In genomic region chr1:105793541-105794146, GRCh38 we compare ENCODE assay signal across 8 cellular contexts.
DNase-seq lines count a peak whose midpoint lies in the region; ATAC-seq, FAIRE-seq and TF ChIP-seq lines count a peak whose summit lies in the region.

No MANE protein-coding gene starts in this region.

- DNase-seq in A172 (ENCODE audit: low spot score) (peak; percentile 6), GM06990 (ENCODE audit: extremely low read depth, insufficient read length) (no peak), NCI-H446 (lab: John Stamatoyannopoulos, UW) (peak; percentile 68 to 81), K562 (ENCODE audit: extremely low read depth in 1 of 4, low spot score in 3 of 4) (peak; percentile 11 to 37 (median 14)), lower lobe of right lung (no peak), GM19238 (ENCODE audit: insufficient read length, low spot score) (no peak)

- no peak for TF ChIP-seq POLR2A in K562 (conservative IDR thresholded peaks at IDR 0.05)

- no peak overlapping the region for H3K9ac ChIP-seq in K562 (ENCODE audit: insufficient read depth in 1 of 2, low read depth in 2 of 2, low read length in 2 of 2)

- TF ChIP-seq RAD21 in K562 (CRISPR knock-in tag; conservative IDR thresholded peaks at IDR 0.05 in 1 of 2, IDR thresholded peaks at IDR 0.05 in 1 of 2) = peak in 1 of 2 experiments; percentile 49; a peak in 3 of 4 replicates

- no peaks in the 10 kb centered on the region for H3K79me2 ChIP-seq in K562 (ENCODE audit: control insufficient read depth, insufficient read depth, low read length)

- intact Hi-C loops in K562 (cut with micrococcal nuclease) = loop anchor here (5.0 kb wide), 1 partner anchor 1011 kb away; no protein-coding TSS in a partner anchor
- intact Hi-C loops in lower lobe of right lung (cut with DNase I) = no loop called here

- no peak overlapping the region for H2AFZ ChIP-seq in K562 (ENCODE audit: low read depth, low read length)

- POLR2A ChIA-PET in K562 (lab: Yijun Ruan, JAX) = no interaction called here

- no peak overlapping the region for H3K4me2 ChIP-seq in K562 (ENCODE audit: insufficient read depth, low read length)

- H3K4me1 ChIP-seq in K562 (replicated peaks in 1 of 2; ENCODE audit: control insufficient read depth in 2 of 2, insufficient read depth in 2 of 2, low read length in 2 of 2) (no peaks in the 10 kb centered on the region), lower lobe of right lung (no peaks in the 10 kb centered on the region)

- H3K27ac ChIP-seq in K562 (ENCODE audit: extremely low read depth, low read depth, low read length) (no peak overlapping the region), lower lobe of right lung (no peak overlapping the region)

- ATAC-seq in HG03108 (IDR thresholded peaks at IDR 0.05; ENCODE audit: unreplicated experiment) (peak; percentile 52), K562 (no peak), lower lobe of right lung (no peak), HG03095 (IDR thresholded peaks at IDR 0.05; ENCODE audit: unreplicated experiment) (no peak)

- H3K36me3 ChIP-seq in GM06990 (ENCODE audit: control insufficient read depth, insufficient read depth, low read length) (no peaks in the 10 kb centered on the region), K562 (ENCODE audit: control insufficient read depth, insufficient read depth, low read length) (no peaks in the 10 kb centered on the region), lower lobe of right lung (no peaks in the 10 kb centered on the region)

- FAIRE-seq in K562 (lab: Jason Lieb, UNC) = no peak

- TF ChIP-seq EP300 in K562 (IDR thresholded peaks at IDR 0.05; ENCODE audit: low read length) = no peak

- in situ Hi-C loops in K562 (cut with MboI) = no loop called here

- peak; percentile 65 for TF ChIP-seq CTCF in GM06990 (IDR thresholded peaks at IDR 0.05; ENCODE audit: insufficient read depth, low read length, poor library complexity, severe bottlenecking)
- TF ChIP-seq CTCF in K562 (IDR thresholded peaks at IDR 0.05 in 2 of 3, conservative IDR thresholded peaks at IDR 0.05 in 1 of 3; ENCODE audit: insufficient read depth in 2 of 3, low read depth in 1 of 3, low read length in 3 of 3) = peak; percentile 10 to 28 (median 25); a peak in 2 of 6 replicates
- peak; percentile 49 for TF ChIP-seq CTCF in lower lobe of right lung (IDR thresholded peaks at IDR 0.05)

- H3K4me3 ChIP-seq in GM06990 (replicated peaks; ENCODE audit: low read depth, low read length) (no peak overlapping the region), K562 (no peak overlapping the region), lower lobe of right lung (no peak overlapping the region)

- 10% methylated on average over 1 of the region's 1 CpG for WGBS in K562 (ENCODE audit: insufficient coverage, low coverage, missing lambda C conversion rate)

- H3K9me3 ChIP-seq in K562 (replicated peaks; ENCODE audit: control insufficient read depth, insufficient read depth, low read depth, low read length) (peaks cover 2% of the 10 kb centered on the region; the same call in 1 of the 2 replicates), lower lobe of right lung (no peaks in the 10 kb centered on the region)

- H3K27me3 ChIP-seq in GM06990 (replicated peaks; ENCODE audit: control insufficient read depth, insufficient read depth, low read length) = no peaks in the 10 kb centered on the region
- H3K27me3 ChIP-seq in K562 (ENCODE audit: control insufficient read depth in 2 of 2, insufficient read depth in 2 of 2, low read length in 2 of 2) = no peaks in the 10 kb centered on the region
- no peaks in the 10 kb centered on the region for H3K27me3 ChIP-seq in lower lobe of right lung (ENCODE audit: low read depth)

- no TSS peak for BruUV-seq in K562 (replicated peaks; lab: Mats Ljungman, UMichigan)

- no peaks in the 10 kb centered on the region for H4K20me1 ChIP-seq in K562 (replicated peaks; ENCODE audit: control insufficient read depth, insufficient read depth, low read length)

- CTCF ChIA-PET in K562 (lab: Yijun Ruan, JAX; ENCODE audit: low intra/inter-chr PET ratio) = no interaction called here

- H3K9me1 ChIP-seq in K562 (ENCODE audit: control insufficient read depth, insufficient read depth, low read length) = no peaks in the 10 kb centered on the region

TF ChIP-seq in K562, 482 proteins besides CTCF, POLR2A, EP300 and RAD21:
- TF ChIP-seq RBM39 (optimal IDR thresholded peaks at IDR 0.05; ENCODE audit: low read depth, low read length) (no peak), ZNF224 (CRISPR knock-in tag; IDR thresholded peaks at IDR 0.05) (no peak), ARHGAP35 (IDR thresholded peaks at IDR 0.05; ENCODE audit: partially characterized antibody) (no peak), POLR2H (tag; IDR thresholded peaks at IDR 0.05; ENCODE audit: low read depth) (no peak), ZNF449 (CRISPR knock-in tag; IDR thresholded peaks at IDR 0.05) (no peak), ZNF133 (CRISPR knock-in tag; IDR thresholded peaks at IDR 0.05) (no peak), ZNF143 (CRISPR knock-in tag; IDR thresholded peaks at IDR 0.05) (no peak)
- TF ChIP-seq, protein P1, sequence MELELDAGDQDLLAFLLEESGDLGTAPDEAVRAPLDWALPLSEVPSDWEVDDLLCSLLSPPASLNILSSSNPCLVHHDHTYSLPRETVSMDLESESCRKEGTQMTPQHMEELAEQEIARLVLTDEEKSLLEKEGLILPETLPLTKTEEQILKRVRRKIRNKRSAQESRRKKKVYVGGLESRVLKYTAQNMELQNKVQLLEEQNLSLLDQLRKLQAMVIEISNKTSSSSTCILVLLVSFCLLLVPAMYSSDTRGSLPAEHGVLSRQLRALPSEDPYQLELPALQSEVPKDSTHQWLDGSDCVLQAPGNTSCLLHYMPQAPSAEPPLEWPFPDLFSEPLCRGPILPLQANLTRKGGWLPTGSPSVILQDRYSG (tag; conservative IDR thresholded peaks at IDR 0.05; ENCODE audit: low read depth) = no peak
- TF ChIP-seq, protein P2, sequence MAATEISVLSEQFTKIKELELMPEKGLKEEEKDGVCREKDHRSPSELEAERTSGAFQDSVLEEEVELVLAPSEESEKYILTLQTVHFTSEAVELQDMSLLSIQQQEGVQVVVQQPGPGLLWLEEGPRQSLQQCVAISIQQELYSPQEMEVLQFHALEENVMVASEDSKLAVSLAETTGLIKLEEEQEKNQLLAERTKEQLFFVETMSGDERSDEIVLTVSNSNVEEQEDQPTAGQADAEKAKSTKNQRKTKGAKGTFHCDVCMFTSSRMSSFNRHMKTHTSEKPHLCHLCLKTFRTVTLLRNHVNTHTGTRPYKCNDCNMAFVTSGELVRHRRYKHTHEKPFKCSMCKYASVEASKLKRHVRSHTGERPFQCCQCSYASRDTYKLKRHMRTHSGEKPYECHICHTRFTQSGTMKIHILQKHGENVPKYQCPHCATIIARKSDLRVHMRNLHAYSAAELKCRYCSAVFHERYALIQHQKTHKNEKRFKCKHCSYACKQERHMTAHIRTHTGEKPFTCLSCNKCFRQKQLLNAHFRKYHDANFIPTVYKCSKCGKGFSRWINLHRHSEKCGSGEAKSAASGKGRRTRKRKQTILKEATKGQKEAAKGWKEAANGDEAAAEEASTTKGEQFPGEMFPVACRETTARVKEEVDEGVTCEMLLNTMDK (IDR thresholded peaks at IDR 0.05; ENCODE audit: borderline replicate concordance, insufficient read depth, low read depth, low read length, poor library complexity, severe bottlenecking) = peak; percentile 39
TF ChIP-seq in K562: peak in this region for 1.

Comparison
In these comparisons a context has a peak if more than half of its experiments do, and no peak if none do; other contexts are left out.
1. DNase-seq: peak in A172 (single experiment), NCI-H446 (2 of 2) and K562 (4 of 4); none in GM06990 (single experiment), lower lobe of right lung (single experiment) and GM19238 (single experiment).
2. Peak in every context shown above with its lines, with median percentiles within 50 percentile points of each other: CTCF ChIP-seq.